Comparison of ENCODE assay signal across 14 cellular contexts in the genomic region with DNA sequence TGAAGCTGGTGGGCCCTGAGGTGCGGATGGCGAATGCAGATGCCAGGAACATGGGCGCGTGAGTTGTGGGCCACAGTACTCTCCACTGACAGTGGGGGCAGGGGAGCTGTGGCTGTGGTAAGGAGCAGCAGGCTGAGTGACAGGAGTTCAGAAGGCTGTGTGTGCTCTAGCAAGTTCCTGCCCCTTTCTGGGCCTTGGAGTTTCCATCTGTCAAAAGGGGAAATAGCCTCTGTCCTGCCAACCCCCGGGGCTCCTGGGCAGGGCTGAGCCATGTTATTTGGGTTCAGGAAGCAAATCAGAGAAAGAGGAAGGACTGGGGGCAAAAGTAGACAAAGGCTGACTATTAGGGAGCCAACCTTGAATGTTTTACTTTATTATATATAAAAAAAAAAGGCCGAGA. TPM values are rescaled to one million over a fixed set of nuclear protein-coding genes. Genes with fewer than 3 reads are reported as not detected.
A peak's percentile ranks its signal among the peaks of the same experiment; 100 is the strongest.
DNase-seq lines count a peak whose midpoint lies in the region; ATAC-seq and TF ChIP-seq lines count a peak whose summit lies in the region.
"Had no signal": no experiment of that assay in that cellular context is flagged by ENCODE, and none has a peak within 500 bp of the region (broad histone marks: within the 10 kb centered on the region; RNA-seq: fewer than 3 reads in every experiment).

No MANE protein-coding gene starts in this region.

- peaks cover 2% of the 10 kb centered on the region for H3K36me3 ChIP-seq in colonic mucosa
- peaks cover 0 to 82% (median 22%) of the 10 kb centered on the region in 4 donors for H3K36me3 ChIP-seq in right lobe of liver
- H3K36me3 ChIP-seq in upper lobe of right lung, result peaks cover 82% of the 10 kb centered on the region

- TF ChIP-seq POLR2A in right lobe of liver (IDR thresholded peaks at IDR 0.05), result no peak

- WGBS in right lobe of liver (ENCODE audit: insufficient coverage, low coverage, low lambda C conversion rate, missing lambda C conversion rate), result 34% methylated on average over 3 of the region's 6 CpGs

- H3K27me3 ChIP-seq in colonic mucosa (no peaks in the 10 kb centered on the region), right lobe of liver (no peaks in the 10 kb centered on the region), upper lobe of right lung (no peaks in the 10 kb centered on the region)

- peak; percentile 33 for ATAC-seq in Right ventricle myocardium inferior
- ATAC-seq in right lobe of liver, result peak; percentile 49 to 73 (median 52)
- peak; percentile 86 for ATAC-seq in upper lobe of right lung
- ATAC-seq in HG03139 (IDR thresholded peaks at IDR 0.05; ENCODE audit: unreplicated experiment), result no peak
- ATAC-seq in HG03354 (IDR thresholded peaks at IDR 0.05; ENCODE audit: poor library complexity, severe bottlenecking, unreplicated experiment), result no peak
- ATAC-seq: activated CD4-positive, alpha-beta T cell treated with anti-CD3 and anti-CD28 coated beads for 36 hours; activated T-cell treated with anti-CD3 and anti-CD28 coated beads, Interleukin-2, amount 50 U/mL, for 72 hours had no signal

- H3K27ac ChIP-seq in colonic mucosa, result peak overlapping the region; percentile 57
- H3K27ac ChIP-seq in right lobe of liver, result no peak overlapping the region
- peak overlapping the region; percentile 55 for H3K27ac ChIP-seq in upper lobe of right lung
- peak overlapping the region in 1 of 2 donors; percentile 5 for H3K27ac ChIP-seq in coronary artery

- H3K4me3 ChIP-seq in colonic mucosa (no peak overlapping the region), right lobe of liver (no peak overlapping the region), upper lobe of right lung (no peak overlapping the region), coronary artery (no peak overlapping the region)

- no peak for TF ChIP-seq CTCF in colonic mucosa (IDR thresholded peaks at IDR 0.05)
- no peak for TF ChIP-seq CTCF in right lobe of liver (IDR thresholded peaks at IDR 0.05)
- TF ChIP-seq CTCF in upper lobe of right lung (IDR thresholded peaks at IDR 0.05), result no peak
- no peak for TF ChIP-seq CTCF in coronary artery (IDR thresholded peaks at IDR 0.05)

- intact Hi-C loops in Right ventricle myocardium inferior (cut with DNase I), result no loop called here
- intact Hi-C loops in cardiac septum (cut with DNase I), result no loop called here
- intact Hi-C loops in colonic mucosa (cut with DNase I), result no loop called here
- intact Hi-C loops in right lobe of liver (cut with DNase I), result loop anchor here (10.0 kb wide), 2 partner anchors 46 to 126 kb away; no protein-coding TSS in a partner anchor
- intact Hi-C loops in upper lobe of right lung (cut with DNase I), result no loop called here

- DNase-seq in Right ventricle myocardium inferior (ENCODE audit: missing footprints), result peak; percentile 82
- no peak for DNase-seq in cardiac septum (ENCODE audit: low spot score)
- DNase-seq in colonic mucosa, result no peak
- DNase-seq in right lobe of liver, result no peak
- peak; percentile 71 for DNase-seq in upper lobe of right lung
- DNase-seq in coronary artery (ENCODE audit: low spot score), result no peak
- DNase-seq: ACHN; activated CD4-positive, alpha-beta T cell treated with anti-CD3 and anti-CD28 coated beads for 36 hours; activated T-cell treated with anti-CD3 and anti-CD28 coated beads, Interleukin-2, amount 50 U/mL, for 72 hours; glutamatergic neuron; NCI-H2081; NK-92 treated with Interleukin-12 subunit alpha and Interleukin-12 subunit beta, amount 100 ng/mL, for 24 hours had no signal

- no peak overlapping the region for H3K9ac ChIP-seq in colonic mucosa (ENCODE audit: low read depth in 2 of 2, low read length in 2 of 2)

- peaks cover 4% of the 10 kb centered on the region for H3K4me1 ChIP-seq in colonic mucosa
- peaks cover 0 to 10% (median 0%) of the 10 kb centered on the region in 4 donors for H3K4me1 ChIP-seq in right lobe of liver
- H3K4me1 ChIP-seq in upper lobe of right lung, result peaks cover 9% of the 10 kb centered on the region

- no peaks in the 10 kb centered on the region for H3K9me3 ChIP-seq in colonic mucosa
- H3K9me3 ChIP-seq in right lobe of liver, result no peaks in the 10 kb centered on the region
- no peaks in the 10 kb centered on the region for H3K9me3 ChIP-seq in upper lobe of right lung

RNA-seq across cellular contexts. Expression of gene MFN2, which starts 19.5 kb away (rescaled TPM):
- 697 TPM for total RNA-seq in Right ventricle myocardium inferior
- 619 TPM for total RNA-seq in cardiac septum
- 100 to 1,000 TPM; 102 to 110 TPM for total RNA-seq in colonic mucosa
- total RNA-seq in right lobe of liver, result 10 to 100 TPM; 46.2 to 64.0 (median 61.7) TPM
- 89.9 TPM for total RNA-seq in upper lobe of right lung

RNA-seq across cellular contexts. Expression of gene PLOD1, which starts 26.2 kb away (rescaled TPM):
- 70.4 TPM for total RNA-seq in Right ventricle myocardium inferior
- total RNA-seq in cardiac septum, result 52.6 TPM
- total RNA-seq in colonic mucosa, result 10 to 100 TPM; 72.5 to 83.9 TPM
- total RNA-seq in right lobe of liver, result 100 to 1,000 TPM in 2 of 6 experiments, 10 to 100 TPM in 4; 70.2 to 119 (median 93.8) TPM
- 76.8 TPM for total RNA-seq in upper lobe of right lung

RNA-seq across cellular contexts. Expression of gene KIAA2013, which starts 34.5 kb away (rescaled TPM):
- total RNA-seq in Right ventricle myocardium inferior (32.5 TPM), cardiac septum (42.6 TPM), colonic mucosa (100 to 1,000 TPM; 110 to 128 TPM), right lobe of liver (10 to 100 TPM; 33.5 to 75.1 (median 43.0) TPM), upper lobe of right lung (43.7 TPM)

RNA-seq across cellular contexts. Expression of gene MIIP, which starts 58.6 kb away (rescaled TPM):
- total RNA-seq in Right ventricle myocardium inferior (12.3 TPM), cardiac septum (18.7 TPM), colonic mucosa (10 to 100 TPM; 13.0 to 31.5 TPM), right lobe of liver (10 to 100 TPM in 5 of 6 experiments, 1 to 10 TPM in 1; 7.6 to 19.7 (median 12.1) TPM), upper lobe of right lung (37.9 TPM)

Comparison
In these comparisons a context has a peak if more than half of its experiments do, and no peak if none do; other contexts are left out.
1. DNase-seq: peak in Right ventricle myocardium inferior (single experiment) and upper lobe of right lung (single experiment); none in cardiac septum (single experiment), colonic mucosa (single experiment), right lobe of liver (0 of 3) and coronary artery (single experiment).
2. ATAC-seq: peak in Right ventricle myocardium inferior (single experiment), right lobe of liver (4 of 4) and upper lobe of right lung (single experiment); none in HG03139 (single experiment) and HG03354 (single experiment).
3. H3K27ac ChIP-seq: peak in colonic mucosa (single experiment) and upper lobe of right lung (single experiment); none in right lobe of liver (0 of 3).
4. intact Hi-C loops: an anchor here in right lobe of liver (10.0 kb wide); none called in Right ventricle myocardium inferior, cardiac septum, colonic mucosa and upper lobe of right lung.